In the genomic region with DNA sequence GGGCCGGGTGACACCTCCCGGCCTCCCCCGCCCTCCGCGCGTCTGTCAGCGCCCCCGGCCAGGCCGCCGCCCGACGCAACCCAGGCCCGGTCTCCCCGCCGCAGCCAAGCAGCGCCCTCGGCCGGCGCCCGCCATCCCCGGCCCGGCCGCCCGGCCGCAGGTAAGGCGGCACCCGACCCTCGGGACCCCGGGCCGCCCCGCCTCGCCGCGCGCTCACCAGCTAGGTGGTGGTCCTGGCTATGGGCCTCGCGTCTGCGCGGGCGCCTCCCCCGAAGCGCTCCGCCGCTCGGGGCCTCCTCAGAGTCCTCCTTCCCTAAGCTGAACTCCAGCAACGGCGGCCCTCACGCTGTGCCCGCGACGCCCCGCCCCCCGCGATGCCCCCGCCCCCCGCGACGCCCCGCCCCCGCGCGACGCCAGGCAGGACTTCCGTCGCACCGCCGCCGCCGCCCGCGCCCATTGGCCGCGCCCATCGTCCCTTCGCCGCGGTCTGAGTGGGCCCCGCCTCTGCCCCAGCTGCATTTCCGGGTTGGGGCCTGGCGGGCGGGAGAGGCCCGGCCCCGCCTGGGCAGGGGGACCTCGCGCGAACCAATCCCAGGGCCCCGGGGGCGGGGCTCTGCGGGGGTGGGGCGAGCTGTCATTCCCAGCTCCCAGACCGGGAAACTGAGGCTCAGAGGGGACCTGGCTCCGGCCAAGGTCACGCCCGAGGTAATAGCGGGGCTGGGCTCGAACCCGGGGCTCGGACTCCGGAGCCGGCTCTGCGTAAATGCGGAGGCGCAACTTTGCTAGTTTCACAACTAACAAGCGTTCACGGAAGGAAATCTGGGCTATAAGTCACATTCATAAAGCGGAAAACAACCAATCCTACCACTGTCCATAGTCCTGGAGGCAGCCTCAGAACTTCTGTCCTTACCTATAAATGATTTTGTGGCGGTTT, we compare ENCODE assay signal across 8 cellular contexts. TPM values are rescaled to one million over a fixed set of nuclear protein-coding genes. Genes with fewer than 3 reads are reported as not detected.
DNase-seq lines count a peak whose midpoint lies in the region; ATAC-seq and TF ChIP-seq lines count a peak whose summit lies in the region.

No MANE protein-coding gene starts in this region.

- POLR2A ChIA-PET in BJ (lab: Charles Lee), result interaction anchor here (1.0 kb wide), 1 partner anchor 9 kb away, joined by 3 read pairs; the partner anchor contains the start of gene KCTD5

- H3K27ac ChIP-seq in colonic mucosa, result peak overlapping the region; percentile 83

- ATAC-seq in GM19328 (IDR thresholded peaks at IDR 0.05; ENCODE audit: unreplicated experiment) (peak; percentile 86), HG03460 (IDR thresholded peaks at IDR 0.05; ENCODE audit: unreplicated experiment) (peak; percentile 86), left lobe of liver (peak; percentile 95)

- peak overlapping the region; percentile 54 for H3K4me3 ChIP-seq in BJ (ENCODE audit: low read depth, low read length)
- H3K4me3 ChIP-seq in colonic mucosa, result peak overlapping the region; percentile 53

- peaks cover 6% of the 10 kb centered on the region for H3K4me1 ChIP-seq in colonic mucosa

- TF ChIP-seq CTCF in BJ (IDR thresholded peaks at IDR 0.05; ENCODE audit: insufficient read depth, low read depth, low read length), result no peak
- no peak for TF ChIP-seq CTCF in colonic mucosa (IDR thresholded peaks at IDR 0.05)

- CTCF ChIA-PET in BJ (lab: Yijun Ruan, JAX), result interaction anchor here (0.7 kb wide), 1 partner anchor 166 kb away, joined by 3 read pairs; no protein-coding TSS in a partner anchor

- H3K9me3 ChIP-seq in colonic mucosa, result no peaks in the 10 kb centered on the region

- peak overlapping the region; percentile 61 to 88 for H3K9ac ChIP-seq in colonic mucosa (ENCODE audit: low read depth in 2 of 2, low read length in 2 of 2)

- no peaks in the 10 kb centered on the region for H3K36me3 ChIP-seq in BJ (ENCODE audit: control insufficient read depth, insufficient read depth, low read length)
- H3K36me3 ChIP-seq in colonic mucosa, result peaks cover 3% of the 10 kb centered on the region

- intact Hi-C loops in colonic mucosa (cut with DNase I), result no loop called here

- H3K27me3 ChIP-seq in BJ (ENCODE audit: control insufficient read depth, insufficient read depth, low read length) (no peaks in the 10 kb centered on the region), colonic mucosa (no peaks in the 10 kb centered on the region)

- DNase-seq in BJ (ENCODE audit: low read depth), result peak; percentile 62
- peak; percentile 36 for DNase-seq in NCI-H524 treated with DMSO at 0.1 percent for 48 hours (lab: John Stamatoyannopoulos, UW)
- DNase-seq in activated CD4-positive, alpha-beta T cell treated with anti-CD3 and anti-CD28 coated beads for 48 hours, result peak; percentile 96
- peak; percentile 96 for DNase-seq in colonic mucosa
- DNase-seq in left lobe of liver (ENCODE audit: low spot score), result peak; percentile 97
- peak; percentile 94 for DNase-seq in stimulated activated CD4-positive, alpha-beta T cell treated with anti-CD3 and anti-CD28 coated beads, Interleukin-2, amount 100 ng/mL, for 24 hours

RNA-seq across cellular contexts. Expression of gene KCTD5, which starts 9.0 kb away (rescaled TPM):
- 25.4 and 34.5 TPM in 2 replicates for polyA plus RNA-seq in BJ (2011; rRNA removed)
- 14.5 and 18.7 TPM in 2 replicates for polyA minus RNA-seq in BJ (2011; rRNA and poly(A)+ RNA removed)
- total RNA-seq in colonic mucosa (10 to 100 TPM; 45.2 to 88.3 TPM), left lobe of liver (7.8 TPM)

RNA-seq across cellular contexts. Expression of gene PRSS27, which starts 46.7 kb away (rescaled TPM):
- polyA plus RNA-seq in BJ (2011; rRNA removed), result 0.81 and 0.97 TPM in 2 replicates
- polyA minus RNA-seq in BJ (2011; rRNA and poly(A)+ RNA removed), result 0.36 and 0.57 TPM in 2 replicates
- total RNA-seq in colonic mucosa, result under 1 TPM; 0.15 to 0.56 TPM
- total RNA-seq in left lobe of liver, result 0.45 TPM

Comparison
In these comparisons a context has a peak if more than half of its experiments do, and no peak if none do; other contexts are left out.
1. Peak in every context shown above with its lines: DNase-seq, ATAC-seq, H3K4me3 ChIP-seq and H3K27ac ChIP-seq.
2. DNase-seq: peak in every context shown above with its lines; median percentile 97 in left lobe of liver; 96 in activated CD4-positive, alpha-beta T cell treated with anti-CD3 and anti-CD28 coated beads for 48 hours; 96 in colonic mucosa; 94 in stimulated activated CD4-positive, alpha-beta T cell treated with anti-CD3 and anti-CD28 coated beads, Interleukin-2, amount 100 ng/mL, for 24 hours; 62 in BJ; 36 in NCI-H524 treated with DMSO at 0.1 percent for 48 hours.